In the genomic region with DNA sequence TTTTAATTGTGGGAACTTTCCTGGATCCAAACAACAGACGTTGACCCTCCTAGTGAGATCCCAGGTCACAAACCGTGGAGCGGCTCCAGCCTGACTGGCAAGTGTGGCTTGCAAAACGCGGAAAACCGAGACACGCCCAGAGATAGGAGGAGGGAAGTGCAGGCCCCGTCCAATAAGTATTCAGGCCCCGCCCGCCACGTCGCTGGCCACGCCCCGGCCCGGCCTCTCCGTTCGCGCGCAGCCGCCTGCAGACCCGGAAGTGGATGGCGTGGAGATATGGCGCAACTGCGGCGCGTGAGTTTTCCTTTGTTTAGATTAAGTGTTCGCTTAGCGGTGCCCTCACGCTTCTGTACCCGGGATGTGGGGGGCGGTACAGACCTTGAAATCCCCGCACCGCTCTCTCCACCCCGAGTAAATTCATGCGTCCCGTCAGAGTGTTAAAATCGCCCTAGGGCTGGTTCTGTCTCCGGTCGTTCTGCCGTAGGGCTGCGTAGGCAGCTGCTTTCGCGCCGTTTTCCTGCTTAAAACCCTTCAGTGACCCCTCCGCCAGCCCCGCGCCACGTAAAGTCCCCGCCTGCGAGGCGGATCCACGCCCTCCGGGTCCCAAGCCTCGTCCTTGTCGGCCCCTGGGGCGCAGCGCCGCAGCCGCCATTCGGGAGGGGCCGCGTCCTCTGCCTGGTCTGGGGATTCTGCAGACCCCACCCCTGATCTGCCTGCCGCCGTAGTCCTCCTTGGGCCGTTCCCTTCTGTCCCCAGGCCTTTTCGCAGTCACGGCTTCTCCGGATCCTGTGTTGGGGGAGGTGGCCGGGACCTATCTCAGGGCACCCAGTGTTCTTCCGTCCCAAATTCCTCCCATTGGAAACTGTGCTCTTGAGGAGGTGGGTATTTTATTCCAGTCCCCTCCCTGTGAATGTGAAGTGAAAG, we compare ENCODE assay signal across 1 cellular context.
TF ChIP-seq lines count a peak whose summit lies in the region.

A gene (plus strand): TSS at position 250 of the 924 bp plus-strand sequence. CDS start 27 bp downstream, at position 277.

TF ChIP-seq in K562, 482 proteins besides CTCF, POLR2A, EP300 and RAD21 (continued from another document and continues in another):
- TF ChIP-seq NFIX (CRISPR knock-in tag; IDR thresholded peaks at IDR 0.05; ENCODE audit: low read depth) (no peak), FOXK2 (conservative IDR thresholded peaks at IDR 0.05 in 1 of 2, IDR thresholded peaks at IDR 0.05 in 1 of 2; ENCODE audit: low read depth in 2 of 2) (peak; percentile 32 to 56; a peak in 2 of 4 replicates), ZNF695 (CRISPR knock-in tag; IDR thresholded peaks at IDR 0.05) (no peak), ZNF311 (CRISPR knock-in tag; IDR thresholded peaks at IDR 0.05) (no peak), CREM (IDR thresholded peaks at IDR 0.05; ENCODE audit: low read depth) (peak; percentile 84), SMAD4 (CRISPR knock-in tag; conservative IDR thresholded peaks at IDR 0.05) (0 out of 2 replicates have a peak, but pooled peaks have one; percentile 51), GATAD2B (IDR thresholded peaks at IDR 0.05; ENCODE audit: borderline replicate concordance) (no peak), SIN3B (IDR thresholded peaks at IDR 0.05; ENCODE audit: low read depth) (peak; percentile 36; the same call in 1 of the 2 replicates), GTF2A2 (tag; IDR thresholded peaks at IDR 0.05) (no peak), CHCHD3 (CRISPR knock-in tag; IDR thresholded peaks at IDR 0.05) (no peak), BRD4 (IDR thresholded peaks at IDR 0.05) (peak; percentile 93), SAP30 (IDR thresholded peaks at IDR 0.05; ENCODE audit: borderline replicate concordance, insufficient read depth, low read depth, low read length, poor library complexity, severe bottlenecking) (peak; percentile 92), ZBTB8A (IDR thresholded peaks at IDR 0.05; ENCODE audit: partially characterized antibody) (no peak), ZC3H4 (CRISPR knock-in tag; IDR thresholded peaks at IDR 0.05; ENCODE audit: borderline replicate concordance) (no peak), ZNF707 (CRISPR knock-in tag; conservative IDR thresholded peaks at IDR 0.05) (no peak), ZBED1 (IDR thresholded peaks at IDR 0.05) (no peak), BRD9 (IDR thresholded peaks at IDR 0.05; ENCODE audit: low read depth, partially characterized antibody) (no peak), CCAR2 (IDR thresholded peaks at IDR 0.05; ENCODE audit: low read depth, low read length) (no peak), NCOA6 (IDR thresholded peaks at IDR 0.05) (no peak), CBX1 (IDR thresholded peaks at IDR 0.05; ENCODE audit: low read depth) (no peak), CBX2 (IDR thresholded peaks at IDR 0.05; ENCODE audit: insufficient read depth, low read length, poor library complexity, severe bottlenecking) (no peak), ZNF780A (CRISPR knock-in tag; IDR thresholded peaks at IDR 0.05) (no peak), ADNP (tag; IDR thresholded peaks at IDR 0.05) (no peak), TRIM24 (IDR thresholded peaks at IDR 0.05) (no peak), DNMT1 (IDR thresholded peaks at IDR 0.05) (no peak), MYC (IDR thresholded peaks at IDR 0.05; ENCODE audit: low read depth, low read length) (peak; percentile 93), MYC (CRISPR knock-in tag; IDR thresholded peaks at IDR 0.05; ENCODE audit: borderline replicate concordance, low read depth) (peak; percentile 83; the same call in 1 of the 2 replicates), ILK (tag; IDR thresholded peaks at IDR 0.05; ENCODE audit: borderline replicate concordance, low read depth) (no peak), RCOR1 (IDR thresholded peaks at IDR 0.05; ENCODE audit: borderline replicate concordance in 1 of 2, low read depth in 2 of 2, low read length in 2 of 2) (no peak), SIN3A (IDR thresholded peaks at IDR 0.05; ENCODE audit: borderline replicate concordance in 2 of 2, control insufficient read depth in 1 of 2, low read depth in 2 of 2, low read length in 2 of 2) (peak; percentile 7 to 72; a peak in 1 of 4 replicates), CBFA2T2 (conservative IDR thresholded peaks at IDR 0.05) (no peak), SETDB1 (IDR thresholded peaks at IDR 0.05; ENCODE audit: low read length) (no peak), ESRRA (IDR thresholded peaks at IDR 0.05; ENCODE audit: borderline replicate concordance, low read depth) (no peak; the same call in 1 of the 2 replicates), BHLHE40 (IDR thresholded peaks at IDR 0.05; ENCODE audit: low read length) (peak; percentile 78), ZNF696 (CRISPR knock-in tag; conservative IDR thresholded peaks at IDR 0.05) (no peak), SRSF3 (IDR thresholded peaks at IDR 0.05; ENCODE audit: insufficient read depth, low read length) (peak; percentile 69; the same call in 1 of the 2 replicates), ZNF586 (CRISPR knock-in tag; conservative IDR thresholded peaks at IDR 0.05) (no peak), ZNF778 (CRISPR knock-in tag; IDR thresholded peaks at IDR 0.05) (no peak)
- TF ChIP-seq, protein P1, sequence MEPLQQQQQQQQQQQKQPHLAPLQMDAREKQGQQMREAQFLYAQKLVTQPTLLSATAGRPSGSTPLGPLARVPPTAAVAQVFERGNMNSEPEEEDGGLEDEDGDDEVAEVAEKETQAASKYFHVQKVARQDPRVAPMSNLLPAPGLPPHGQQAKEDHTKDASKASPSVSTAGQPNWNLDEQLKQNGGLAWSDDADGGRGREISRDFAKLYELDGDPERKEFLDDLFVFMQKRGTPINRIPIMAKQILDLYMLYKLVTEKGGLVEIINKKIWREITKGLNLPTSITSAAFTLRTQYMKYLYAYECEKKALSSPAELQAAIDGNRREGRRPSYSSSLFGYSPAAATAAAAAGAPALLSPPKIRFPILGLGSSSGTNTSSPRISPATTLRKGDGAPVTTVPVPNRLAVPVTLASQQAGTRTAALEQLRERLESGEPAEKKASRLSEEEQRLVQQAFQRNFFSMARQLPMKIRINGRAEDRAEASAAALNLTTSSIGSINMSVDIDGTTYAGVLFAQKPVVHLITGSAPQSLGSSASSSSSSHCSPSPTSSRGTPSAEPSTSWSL (CRISPR knock-in tag; IDR thresholded peaks at IDR 0.05; ENCODE audit: borderline replicate concordance): no peak
- TF ChIP-seq, protein P2, sequence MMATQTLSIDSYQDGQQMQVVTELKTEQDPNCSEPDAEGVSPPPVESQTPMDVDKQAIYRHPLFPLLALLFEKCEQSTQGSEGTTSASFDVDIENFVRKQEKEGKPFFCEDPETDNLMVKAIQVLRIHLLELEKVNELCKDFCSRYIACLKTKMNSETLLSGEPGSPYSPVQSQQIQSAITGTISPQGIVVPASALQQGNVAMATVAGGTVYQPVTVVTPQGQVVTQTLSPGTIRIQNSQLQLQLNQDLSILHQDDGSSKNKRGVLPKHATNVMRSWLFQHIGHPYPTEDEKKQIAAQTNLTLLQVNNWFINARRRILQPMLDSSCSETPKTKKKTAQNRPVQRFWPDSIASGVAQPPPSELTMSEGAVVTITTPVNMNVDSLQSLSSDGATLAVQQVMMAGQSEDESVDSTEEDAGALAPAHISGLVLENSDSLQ (IDR thresholded peaks at IDR 0.05): peak; percentile 67; the same call in 1 of the 2 replicates
- TF ChIP-seq, protein P3, sequence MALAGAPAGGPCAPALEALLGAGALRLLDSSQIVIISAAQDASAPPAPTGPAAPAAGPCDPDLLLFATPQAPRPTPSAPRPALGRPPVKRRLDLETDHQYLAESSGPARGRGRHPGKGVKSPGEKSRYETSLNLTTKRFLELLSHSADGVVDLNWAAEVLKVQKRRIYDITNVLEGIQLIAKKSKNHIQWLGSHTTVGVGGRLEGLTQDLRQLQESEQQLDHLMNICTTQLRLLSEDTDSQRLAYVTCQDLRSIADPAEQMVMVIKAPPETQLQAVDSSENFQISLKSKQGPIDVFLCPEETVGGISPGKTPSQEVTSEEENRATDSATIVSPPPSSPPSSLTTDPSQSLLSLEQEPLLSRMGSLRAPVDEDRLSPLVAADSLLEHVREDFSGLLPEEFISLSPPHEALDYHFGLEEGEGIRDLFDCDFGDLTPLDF (CRISPR knock-in tag; IDR thresholded peaks at IDR 0.05): peak; percentile 87
- TF ChIP-seq, protein P4, sequence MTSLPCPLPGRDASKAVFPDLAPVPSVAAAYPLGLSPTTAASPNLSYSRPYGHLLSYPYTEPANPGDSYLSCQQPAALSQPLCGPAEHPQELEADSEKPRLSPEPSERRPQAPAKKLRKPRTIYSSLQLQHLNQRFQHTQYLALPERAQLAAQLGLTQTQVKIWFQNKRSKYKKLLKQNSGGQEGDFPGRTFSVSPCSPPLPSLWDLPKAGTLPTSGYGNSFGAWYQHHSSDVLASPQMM (CRISPR knock-in tag; IDR thresholded peaks at IDR 0.05): no peak
- TF ChIP-seq, protein P5, sequence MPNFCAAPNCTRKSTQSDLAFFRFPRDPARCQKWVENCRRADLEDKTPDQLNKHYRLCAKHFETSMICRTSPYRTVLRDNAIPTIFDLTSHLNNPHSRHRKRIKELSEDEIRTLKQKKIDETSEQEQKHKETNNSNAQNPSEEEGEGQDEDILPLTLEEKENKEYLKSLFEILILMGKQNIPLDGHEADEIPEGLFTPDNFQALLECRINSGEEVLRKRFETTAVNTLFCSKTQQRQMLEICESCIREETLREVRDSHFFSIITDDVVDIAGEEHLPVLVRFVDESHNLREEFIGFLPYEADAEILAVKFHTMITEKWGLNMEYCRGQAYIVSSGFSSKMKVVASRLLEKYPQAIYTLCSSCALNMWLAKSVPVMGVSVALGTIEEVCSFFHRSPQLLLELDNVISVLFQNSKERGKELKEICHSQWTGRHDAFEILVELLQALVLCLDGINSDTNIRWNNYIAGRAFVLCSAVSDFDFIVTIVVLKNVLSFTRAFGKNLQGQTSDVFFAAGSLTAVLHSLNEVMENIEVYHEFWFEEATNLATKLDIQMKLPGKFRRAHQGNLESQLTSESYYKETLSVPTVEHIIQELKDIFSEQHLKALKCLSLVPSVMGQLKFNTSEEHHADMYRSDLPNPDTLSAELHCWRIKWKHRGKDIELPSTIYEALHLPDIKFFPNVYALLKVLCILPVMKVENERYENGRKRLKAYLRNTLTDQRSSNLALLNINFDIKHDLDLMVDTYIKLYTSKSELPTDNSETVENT (CRISPR knock-in tag; IDR thresholded peaks at IDR 0.05): no peak
- TF ChIP-seq, protein P6, sequence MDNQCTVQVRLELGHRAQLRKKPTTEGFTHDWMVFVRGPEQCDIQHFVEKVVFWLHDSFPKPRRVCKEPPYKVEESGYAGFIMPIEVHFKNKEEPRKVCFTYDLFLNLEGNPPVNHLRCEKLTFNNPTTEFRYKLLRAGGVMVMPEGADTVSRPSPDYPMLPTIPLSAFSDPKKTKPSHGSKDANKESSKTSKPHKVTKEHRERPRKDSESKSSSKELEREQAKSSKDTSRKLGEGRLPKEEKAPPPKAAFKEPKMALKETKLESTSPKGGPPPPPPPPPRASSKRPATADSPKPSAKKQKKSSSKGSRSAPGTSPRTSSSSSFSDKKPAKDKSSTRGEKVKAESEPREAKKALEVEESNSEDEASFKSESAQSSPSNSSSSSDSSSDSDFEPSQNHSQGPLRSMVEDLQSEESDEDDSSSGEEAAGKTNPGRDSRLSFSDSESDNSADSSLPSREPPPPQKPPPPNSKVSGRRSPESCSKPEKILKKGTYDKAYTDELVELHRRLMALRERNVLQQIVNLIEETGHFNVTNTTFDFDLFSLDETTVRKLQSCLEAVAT (IDR thresholded peaks at IDR 0.05): no peak
- TF ChIP-seq, protein P7, sequence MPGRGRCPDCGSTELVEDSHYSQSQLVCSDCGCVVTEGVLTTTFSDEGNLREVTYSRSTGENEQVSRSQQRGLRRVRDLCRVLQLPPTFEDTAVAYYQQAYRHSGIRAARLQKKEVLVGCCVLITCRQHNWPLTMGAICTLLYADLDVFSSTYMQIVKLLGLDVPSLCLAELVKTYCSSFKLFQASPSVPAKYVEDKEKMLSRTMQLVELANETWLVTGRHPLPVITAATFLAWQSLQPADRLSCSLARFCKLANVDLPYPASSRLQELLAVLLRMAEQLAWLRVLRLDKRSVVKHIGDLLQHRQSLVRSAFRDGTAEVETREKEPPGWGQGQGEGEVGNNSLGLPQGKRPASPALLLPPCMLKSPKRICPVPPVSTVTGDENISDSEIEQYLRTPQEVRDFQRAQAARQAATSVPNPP (IDR thresholded peaks at IDR 0.05; ENCODE audit: borderline replicate concordance, insufficient read depth, insufficient read length): no peak
- TF ChIP-seq, protein P8, sequence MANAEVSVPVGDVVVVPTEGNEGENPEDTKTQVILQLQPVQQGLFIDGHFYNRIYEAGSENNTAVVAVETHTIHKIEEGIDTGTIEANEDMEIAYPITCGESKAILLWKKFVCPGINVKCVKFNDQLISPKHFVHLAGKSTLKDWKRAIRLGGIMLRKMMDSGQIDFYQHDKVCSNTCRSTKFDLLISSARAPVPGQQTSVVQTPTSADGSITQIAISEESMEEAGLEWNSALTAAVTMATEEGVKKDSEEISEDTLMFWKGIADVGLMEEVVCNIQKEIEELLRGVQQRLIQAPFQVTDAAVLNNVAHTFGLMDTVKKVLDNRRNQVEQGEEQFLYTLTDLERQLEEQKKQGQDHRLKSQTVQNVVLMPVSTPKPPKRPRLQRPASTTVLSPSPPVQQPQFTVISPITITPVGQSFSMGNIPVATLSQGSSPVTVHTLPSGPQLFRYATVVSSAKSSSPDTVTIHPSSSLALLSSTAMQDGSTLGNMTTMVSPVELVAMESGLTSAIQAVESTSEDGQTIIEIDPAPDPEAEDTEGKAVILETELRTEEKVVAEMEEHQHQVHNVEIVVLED (CRISPR knock-in tag; IDR thresholded peaks at IDR 0.05): peak; percentile 67
- TF ChIP-seq, protein P9, sequence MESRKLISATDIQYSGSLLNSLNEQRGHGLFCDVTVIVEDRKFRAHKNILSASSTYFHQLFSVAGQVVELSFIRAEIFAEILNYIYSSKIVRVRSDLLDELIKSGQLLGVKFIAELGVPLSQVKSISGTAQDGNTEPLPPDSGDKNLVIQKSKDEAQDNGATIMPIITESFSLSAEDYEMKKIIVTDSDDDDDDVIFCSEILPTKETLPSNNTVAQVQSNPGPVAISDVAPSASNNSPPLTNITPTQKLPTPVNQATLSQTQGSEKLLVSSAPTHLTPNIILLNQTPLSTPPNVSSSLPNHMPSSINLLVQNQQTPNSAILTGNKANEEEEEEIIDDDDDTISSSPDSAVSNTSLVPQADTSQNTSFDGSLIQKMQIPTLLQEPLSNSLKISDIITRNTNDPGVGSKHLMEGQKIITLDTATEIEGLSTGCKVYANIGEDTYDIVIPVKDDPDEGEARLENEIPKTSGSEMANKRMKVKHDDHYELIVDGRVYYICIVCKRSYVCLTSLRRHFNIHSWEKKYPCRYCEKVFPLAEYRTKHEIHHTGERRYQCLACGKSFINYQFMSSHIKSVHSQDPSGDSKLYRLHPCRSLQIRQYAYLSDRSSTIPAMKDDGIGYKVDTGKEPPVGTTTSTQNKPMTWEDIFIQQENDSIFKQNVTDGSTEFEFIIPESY (CRISPR knock-in tag; IDR thresholded peaks at IDR 0.05): no peak
- TF ChIP-seq, protein P10, sequence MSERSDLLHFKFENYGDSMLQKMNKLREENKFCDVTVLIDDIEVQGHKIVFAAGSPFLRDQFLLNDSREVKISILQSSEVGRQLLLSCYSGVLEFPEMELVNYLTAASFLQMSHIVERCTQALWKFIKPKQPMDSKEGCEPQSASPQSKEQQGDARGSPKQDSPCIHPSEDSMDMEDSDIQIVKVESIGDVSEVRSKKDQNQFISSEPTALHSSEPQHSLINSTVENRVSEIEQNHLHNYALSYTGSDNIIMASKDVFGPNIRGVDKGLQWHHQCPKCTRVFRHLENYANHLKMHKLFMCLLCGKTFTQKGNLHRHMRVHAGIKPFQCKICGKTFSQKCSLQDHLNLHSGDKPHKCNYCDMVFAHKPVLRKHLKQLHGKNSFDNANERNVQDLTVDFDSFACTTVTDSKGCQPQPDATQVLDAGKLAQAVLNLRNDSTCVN (CRISPR knock-in tag; IDR thresholded peaks at IDR 0.05): 0 out of 2 replicates have a peak, but pooled peaks have one; percentile 40
